Comparison of ENCODE assay signal across 21 cellular contexts in the genomic region with DNA sequence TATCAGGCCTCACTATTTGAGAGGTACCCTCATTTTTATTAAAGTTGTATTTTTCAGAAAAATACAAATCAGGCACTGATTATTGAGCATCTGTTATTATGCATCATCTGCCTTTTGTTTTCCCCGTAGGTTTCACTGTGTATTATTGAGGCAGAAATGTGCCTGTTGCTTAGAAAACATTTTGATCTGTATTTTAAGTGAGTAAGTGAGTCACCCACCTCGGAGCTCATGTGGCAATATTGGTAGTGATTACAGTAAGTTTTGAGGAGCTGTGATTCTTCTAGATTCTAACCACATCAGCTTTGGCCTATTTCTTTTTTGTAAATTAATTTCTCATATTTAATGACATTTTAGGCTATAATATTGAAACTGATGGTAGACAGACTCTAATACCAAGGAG. TPM values are rescaled to one million over a fixed set of nuclear protein-coding genes. Genes with fewer than 3 reads are reported as not detected.
"Had no signal": no experiment of that assay in that cellular context is flagged by ENCODE, and none has a peak within 500 bp of the region (broad histone marks: within the 10 kb centered on the region; RNA-seq: fewer than 3 reads in every experiment).

No MANE protein-coding gene starts in this region.

- H3K27ac ChIP-seq: adrenal gland, colonic mucosa, heart left ventricle, lower lobe of right lung, parathyroid adenoma, tibial artery, uterus had no signal

- DNase-seq: activated CD4-positive, alpha-beta memory T cell treated with anti-CD3 and anti-CD28 coated beads, Interleukin-2, amount 10 ng/mL, durations not matched to agents 7 days and 5 days; activated CD4-positive, alpha-beta T cell treated with anti-CD3 and anti-CD28 coated beads for 4 hours; activated effector memory CD4-positive, alpha-beta T cell treated with Interleukin-2 at 50 U/mL for 16 hours; activated naive CD4-positive, alpha-beta T cell treated with anti-CD3 and anti-CD28 coated beads, Interleukin-2, amount 50 U/mL, for 16 hours; activated T-cell treated with anti-CD3 and anti-CD28 coated beads, Interleukin-2, amount 50 U/mL, for 4 hours; adrenal gland; caudate nucleus; colonic mucosa; heart left ventricle; left cardiac atrium; lower lobe of right lung; midbrain; naive thymus-derived CD4-positive, alpha-beta T cell; stimulated activated CD4-positive, alpha-beta T cell treated with anti-CD3 and anti-CD28 coated beads, Interleukin-2, amount 100 ng/mL, for 48 hours; T-helper 2 cell; tibial artery; uterus had no signal

- H3K9me3 ChIP-seq: adrenal gland, colonic mucosa, heart left ventricle, lower lobe of right lung, tibial artery, uterus had no signal

- H3K79me2 ChIP-seq: parathyroid adenoma had no signal

- H3K4me1 ChIP-seq: adrenal gland, colonic mucosa, lower lobe of right lung, parathyroid adenoma, uterus had no signal

- H3K9ac ChIP-seq: parathyroid adenoma had no signal

- ATAC-seq: activated T-cell treated with anti-CD3 and anti-CD28 coated beads, Interleukin-2, amount 50 U/mL, for 4 hours; esophagus mucosa; heart left ventricle; left cardiac atrium; lower lobe of right lung; naive thymus-derived CD4-positive, alpha-beta T cell; stimulated activated memory B cell treated with anti-CD40 and anti-IgM and Interleukin-4, amounts not matched to agents 10 μg/mL and 1 μg/mL and 100 μg/mL, for 72 hours; WTC11 had no signal

- H3K4me3 ChIP-seq: adrenal gland, colonic mucosa, heart left ventricle, lower lobe of right lung, tibial artery, uterus had no signal

- H3K36me3 ChIP-seq: adrenal gland, lower lobe of right lung, uterus had no signal

- H2AFZ ChIP-seq: parathyroid adenoma had no signal

- H3K27me3 ChIP-seq: adrenal gland, colonic mucosa, heart left ventricle, tibial artery, uterus had no signal

RNA-seq across cellular contexts. Expression of gene LAMP5, which starts 59.6 kb away (rescaled TPM):
- total RNA-seq: activated CD4-positive, alpha-beta memory T cell treated with anti-CD3 and anti-CD28 coated beads, Interleukin-2, amount 10 ng/mL, durations not matched to agents 7 days and 5 days; activated T-cell treated with anti-CD3 and anti-CD28 coated beads, Interleukin-2, amount 50 U/mL, for 4 hours; esophagus mucosa; left cardiac atrium had no signal
- polyA plus RNA-seq: naive thymus-derived CD4-positive, alpha-beta T cell had no signal
